In genomic region chr11:256952-257737, GRCh38 we compare ENCODE assay signal across 26 cellular contexts. TPM values are rescaled to one million over a fixed set of nuclear protein-coding genes. Genes with fewer than 3 reads are reported as not detected.
A peak's percentile ranks its signal among the peaks of the same experiment; 100 is the strongest.
DNase-seq lines count a peak whose midpoint lies in the region; ATAC-seq, FAIRE-seq and TF ChIP-seq lines count a peak whose summit lies in the region.
"Had no signal": no experiment of that assay in that cellular context is flagged by ENCODE, and none has a peak within 500 bp of the region (broad histone marks: within the 10 kb centered on the region; RNA-seq: fewer than 3 reads in every experiment).

No MANE protein-coding gene starts in this region.

- peaks cover 30% of the 10 kb centered on the region for H3K36me3 Mint-ChIP-seq in stimulated activated memory B cell treated with anti-CD40 and anti-IgM and Interleukin-4, amounts not matched to agents 10 μg/mL and 1 μg/mL and 100 μg/mL, for 72 hours
- peaks cover 7% of the 10 kb centered on the region for H3K36me3 Mint-ChIP-seq in natural killer cell
- peaks cover 9% of the 10 kb centered on the region for H3K36me3 Mint-ChIP-seq in activated naive CD4-positive, alpha-beta T cell treated with anti-CD3 and anti-CD28 coated beads for 36 hours (ENCODE audit: low read depth)

- no peaks in the 10 kb centered on the region for H3K79me2 ChIP-seq in GM12878 (ENCODE audit: control insufficient read depth, insufficient read depth, low read length)

- POLR2A ChIA-PET in GM12878 (lab: Charles Lee): interaction anchor here (0.5 to 1.3 kb wide), 5 partner anchors 9 to 518 kb away, joined by 3 read pairs; no protein-coding TSS in a partner anchor

- no peak for TF ChIP-seq POLR2A in GM12878 (IDR thresholded peaks at IDR 0.05; ENCODE audit: low read depth, low read length)

- H3K9me3 ChIP-seq in GM12878 (replicated peaks; ENCODE audit: control insufficient read depth, insufficient read depth, low read length): peaks cover 2% of the 10 kb centered on the region; the same call in 2 of the 3 replicates
- H3K9me3 ChIP-seq: left lung had no signal

- peak overlapping the region; percentile 14 for H3K4me3 Mint-ChIP-seq in stimulated activated memory B cell treated with anti-CD40 and anti-IgM and Interleukin-4, amounts not matched to agents 10 μg/mL and 1 μg/mL and 100 μg/mL, for 72 hours
- no peak overlapping the region for H3K4me3 Mint-ChIP-seq in natural killer cell
- no peak overlapping the region for H3K4me3 Mint-ChIP-seq in activated naive CD4-positive, alpha-beta T cell treated with anti-CD3 and anti-CD28 coated beads for 36 hours
- H3K4me3 Mint-ChIP-seq: activated CD4-positive, alpha-beta T cell treated with anti-CD3 and anti-CD28 coated beads for 36 hours; activated naive CD8-positive, alpha-beta T cell treated with anti-CD3 and anti-CD28 coated beads for 36 hours; neural crest cell; stimulated activated naive CD8-positive, alpha-beta T cell treated with anti-CD3 and anti-CD28 coated beads, Interleukin-15, amount 100 ng/mL, for 72 hours had no signal

- DNase-seq in SIG-M5 treated with dmso at 0.1 percent for 504 hours (lab: John Stamatoyannopoulos, UW; ENCODE audit: unreplicated experiment): peak; percentile 30
- no peak for DNase-seq in SIG-M5 (lab: John Stamatoyannopoulos, UW)
- peak; percentile 30 for DNase-seq in NAMALWA (ENCODE audit: low spot score)
- no peak for DNase-seq in GM12878 (ENCODE audit: low read depth, low spot score)
- DNase-seq in activated CD4-positive, alpha-beta T cell treated with anti-CD3 and anti-CD28 coated beads for 4 hours: no peak
- no peak for DNase-seq in natural killer cell
- DNase-seq in activated naive CD4-positive, alpha-beta T cell treated with anti-CD3 and anti-CD28 coated beads for 36 hours: no peak
- DNase-seq: activated CD4-positive, alpha-beta T cell treated with anti-CD3 and anti-CD28 coated beads for 36 hours; activated naive CD8-positive, alpha-beta T cell treated with anti-CD3 and anti-CD28 coated beads for 36 hours; CD8-positive, alpha-beta memory T cell; DMS153; GOT3; heart right ventricle; left lung; NCI-H1436; NCI-H510A; small intestine; stimulated activated CD4-positive, alpha-beta T cell treated with anti-CD3 and anti-CD28 coated beads, Interleukin-4, amount 100 ng/mL, for 1 hour; stimulated activated naive CD8-positive, alpha-beta T cell treated with anti-CD3 and anti-CD28 coated beads, Interleukin-15, amount 100 ng/mL, for 72 hours; trophoblast cell had no signal

- H3K9me3 Mint-ChIP-seq in stimulated activated memory B cell treated with anti-CD40 and anti-IgM and Interleukin-4, amounts not matched to agents 10 μg/mL and 1 μg/mL and 100 μg/mL, for 72 hours: peaks cover 15% of the 10 kb centered on the region
- H3K9me3 Mint-ChIP-seq in natural killer cell: no peaks in the 10 kb centered on the region
- H3K9me3 Mint-ChIP-seq in activated naive CD4-positive, alpha-beta T cell treated with anti-CD3 and anti-CD28 coated beads for 36 hours: no peaks in the 10 kb centered on the region
- H3K9me3 Mint-ChIP-seq: activated naive CD8-positive, alpha-beta T cell treated with anti-CD3 and anti-CD28 coated beads for 36 hours; CD8-positive, alpha-beta memory T cell; stimulated activated naive CD8-positive, alpha-beta T cell treated with anti-CD3 and anti-CD28 coated beads, Interleukin-15, amount 100 ng/mL, for 72 hours had no signal

- CTCF ChIA-PET in GM12878 (lab: Yijun Ruan, JAX): interaction anchor here (0.7 to 1.8 kb wide), 6 partner anchors 9 to 53 kb away, joined by 3 to 6 read pairs (median 4); partner anchors contain the start of genes BET1L, PSMD13, RIC8A and SIRT3
- CTCF ChIA-PET in activated naive CD4-positive, alpha-beta T cell treated with anti-CD3 and anti-CD28 coated beads for 36 hours (lab: Charles Lee): no interaction called here

- TF ChIP-seq EP300 in GM12878 (IDR thresholded peaks at IDR 0.05; ENCODE audit: borderline replicate concordance in 1 of 2, control insufficient read depth in 1 of 2, low read depth in 2 of 2, low read length in 2 of 2): 0 out of 4 replicates have a peak, but pooled peaks have one; percentile 25 to 32

- in situ Hi-C loops in GM12878 (cut with MboI): no loop called here

- no peaks in the 10 kb centered on the region for H3K27me3 ChIP-seq in GM12878 (replicated peaks in 1 of 2; ENCODE audit: control insufficient read depth in 2 of 2, insufficient read depth in 2 of 2, low read length in 1 of 2)
- H3K27me3 ChIP-seq: left lung had no signal

- SMC1A ChIA-PET in GM12878 (lab: Charles Lee; ENCODE audit: uncharacterized antibody, unreplicated experiment): interaction anchor here (1.0 to 1.1 kb wide), 3 partner anchors 10 to 105 kb away, joined by 3 to 4 read pairs (median 3); no protein-coding TSS in a partner anchor

- H3K4me3 ChIP-seq in GM12878: no peak overlapping the region
- H3K4me3 ChIP-seq: heart right ventricle, left lung had no signal

- H3K4me2 ChIP-seq in GM12878 (ENCODE audit: control insufficient read depth, insufficient read depth): peak overlapping the region; percentile 54

- ATAC-seq in GM12878 (peak; percentile 78), natural killer cell (no peak)
- peak; percentile 91 for ATAC-seq in stimulated activated memory B cell treated with anti-CD40 and anti-IgM and Interleukin-4, amounts not matched to agents 10 μg/mL and 1 μg/mL and 100 μg/mL, for 72 hours
- ATAC-seq: activated CD4-positive, alpha-beta T cell treated with anti-CD3 and anti-CD28 coated beads for 36 hours; left lung; stimulated activated naive CD8-positive, alpha-beta T cell treated with anti-CD3 and anti-CD28 coated beads, Interleukin-15, amount 100 ng/mL, for 72 hours had no signal

- FAIRE-seq in GM12878 (lab: Jason Lieb, UNC): peak; percentile 18
- FAIRE-seq: small intestine had no signal

- H3K9ac ChIP-seq in GM12878 (ENCODE audit: control insufficient read depth, insufficient read depth, low read length): no peak overlapping the region

- intact Hi-C loops in GM12878 (cut with micrococcal nuclease; ENCODE audit: unreplicated experiment): no loop called here
- intact Hi-C loops in natural killer cell (cut with micrococcal nuclease): no loop called here
- intact Hi-C loops in activated naive CD4-positive, alpha-beta T cell treated with anti-CD3 and anti-CD28 coated beads for 36 hours (cut with micrococcal nuclease): no loop called here

- no peaks in the 10 kb centered on the region for H4K20me1 ChIP-seq in GM12878 (ENCODE audit: control insufficient read depth, insufficient read depth)

- H3K27ac ChIP-seq in GM12878 (ENCODE audit: control insufficient read depth, insufficient read depth): 0 out of 2 replicates have a peak overlapping the region, but pooled peaks have one; percentile 12
- H3K27ac ChIP-seq: 22Rv1, epithelial cell of prostate, heart right ventricle, left lung had no signal

- H3K36me3 ChIP-seq in GM12878 (ENCODE audit: control insufficient read depth in 2 of 2, insufficient read depth in 2 of 2, low read length in 1 of 2): peaks cover 0 to 10% of the 10 kb centered on the region in 2 experiments; a peak in 3 of 4 replicates

- RAD21 ChIA-PET in GM12878 (lab: Charles Lee; ENCODE audit: unreplicated experiment): interaction anchor here (0.7 to 1.3 kb wide), 3 partner anchors 8 to 73 kb away, joined by 3 to 4 read pairs (median 3); no protein-coding TSS in a partner anchor

- BruUV-seq in GM12878 (replicated peaks; lab: Mats Ljungman, UMichigan): no TSS peak

- H2AFZ ChIP-seq in GM12878 (ENCODE audit: control insufficient read depth, low read depth, low read length): peak overlapping the region; percentile 10; the same call in 1 of the 2 replicates

- no peak for TF ChIP-seq CTCF in GM12878 (IDR thresholded peaks at IDR 0.05 in 2 of 3, conservative IDR thresholded peaks at IDR 0.05 in 1 of 3; ENCODE audit: control insufficient read depth in 2 of 3, extremely low read depth in 1 of 3, insufficient read depth in 1 of 3, low read depth in 3 of 3, low read length in 3 of 3)
- TF ChIP-seq CTCF in natural killer cell (IDR thresholded peaks at IDR 0.05): no peak

- no peaks in the 10 kb centered on the region for H3K27me3 Mint-ChIP-seq in stimulated activated memory B cell treated with anti-CD40 and anti-IgM and Interleukin-4, amounts not matched to agents 10 μg/mL and 1 μg/mL and 100 μg/mL, for 72 hours
- peaks cover 0 to 3% of the 10 kb centered on the region in 2 donors for H3K27me3 Mint-ChIP-seq in natural killer cell (ENCODE audit: low read depth in 2 of 2)
- no peaks in the 10 kb centered on the region for H3K27me3 Mint-ChIP-seq in activated naive CD4-positive, alpha-beta T cell treated with anti-CD3 and anti-CD28 coated beads for 36 hours (ENCODE audit: low read depth)
- H3K27me3 Mint-ChIP-seq: activated CD4-positive, alpha-beta T cell treated with anti-CD3 and anti-CD28 coated beads for 36 hours; activated naive CD8-positive, alpha-beta T cell treated with anti-CD3 and anti-CD28 coated beads for 36 hours; CD8-positive, alpha-beta memory T cell; stimulated activated naive CD8-positive, alpha-beta T cell treated with anti-CD3 and anti-CD28 coated beads, Interleukin-15, amount 100 ng/mL, for 72 hours had no signal

- 29% methylated on average over 13 of the region's 14 CpGs for WGBS in GM12878 (ENCODE audit: insufficient coverage, insufficient replicate concordance, low lambda C conversion rate, missing lambda C conversion rate)

- H3K4me1 ChIP-seq in GM12878 (ENCODE audit: control insufficient read depth, insufficient read depth, low read length): peaks cover 13% of the 10 kb centered on the region
- H3K4me1 ChIP-seq: heart right ventricle, left lung had no signal

- peaks cover 41% of the 10 kb centered on the region for H3K4me1 Mint-ChIP-seq in stimulated activated memory B cell treated with anti-CD40 and anti-IgM and Interleukin-4, amounts not matched to agents 10 μg/mL and 1 μg/mL and 100 μg/mL, for 72 hours
- no peaks in the 10 kb centered on the region for H3K4me1 Mint-ChIP-seq in natural killer cell
- no peaks in the 10 kb centered on the region for H3K4me1 Mint-ChIP-seq in activated naive CD4-positive, alpha-beta T cell treated with anti-CD3 and anti-CD28 coated beads for 36 hours (ENCODE audit: low read depth)
- H3K4me1 Mint-ChIP-seq: activated CD4-positive, alpha-beta T cell treated with anti-CD3 and anti-CD28 coated beads for 36 hours; activated naive CD8-positive, alpha-beta T cell treated with anti-CD3 and anti-CD28 coated beads for 36 hours; CD8-positive, alpha-beta memory T cell; neural crest cell; stimulated activated naive CD8-positive, alpha-beta T cell treated with anti-CD3 and anti-CD28 coated beads, Interleukin-15, amount 100 ng/mL, for 72 hours had no signal

- TF ChIP-seq RAD21 in GM12878 (IDR thresholded peaks at IDR 0.05; ENCODE audit: insufficient read depth, low read depth, low read length): no peak

- peak overlapping the region; percentile 84 for H3K27ac Mint-ChIP-seq in stimulated activated memory B cell treated with anti-CD40 and anti-IgM and Interleukin-4, amounts not matched to agents 10 μg/mL and 1 μg/mL and 100 μg/mL, for 72 hours
- no peak overlapping the region for H3K27ac Mint-ChIP-seq in natural killer cell
- no peak overlapping the region for H3K27ac Mint-ChIP-seq in activated naive CD4-positive, alpha-beta T cell treated with anti-CD3 and anti-CD28 coated beads for 36 hours
- H3K27ac Mint-ChIP-seq: activated CD4-positive, alpha-beta T cell treated with anti-CD3 and anti-CD28 coated beads for 36 hours; activated naive CD8-positive, alpha-beta T cell treated with anti-CD3 and anti-CD28 coated beads for 36 hours; stimulated activated naive CD8-positive, alpha-beta T cell treated with anti-CD3 and anti-CD28 coated beads, Interleukin-15, amount 100 ng/mL, for 72 hours had no signal

RNA-seq across cellular contexts. Expression of gene PSMD13, which starts 20.4 kb away (rescaled TPM):
- total RNA-seq in GM12878 (2013; cell fraction: nucleolus; rRNA removed): 72.9 and 74.9 TPM in 2 replicates
- total RNA-seq in GM12878 (2014; rRNA removed): 173 and 184 TPM in 2 replicates
- total RNA-seq in GM12878 (2014; rRNA removed; fragmentation: Illumina TruSeq; extraction: Trizol): 131 and 141 TPM in 2 replicates
- total RNA-seq in GM12878 (2021): 160 and 163 TPM in 2 replicates
- 82.9 TPM for polyA plus RNA-seq in GM12878 (2011; ENCODE audit: low read depth)
- polyA plus RNA-seq in GM12878 (2011; rRNA removed): 159 and 169 TPM in 2 replicates
- polyA plus RNA-seq in GM12878 (2011; cell fraction: cytosol; rRNA removed): 181 and 204 TPM in 2 replicates
- 151 and 175 TPM in 2 replicates for polyA plus RNA-seq in GM12878 (2011; cell fraction: nucleus; rRNA removed)
- polyA plus RNA-seq in GM12878 (2012): 108 and 124 TPM in 2 replicates
- 164 and 170 TPM in 2 replicates for polyA plus RNA-seq in GM12878 (2014; fragmentation: Illumina TruSeq; extraction: Trizol)
- polyA plus RNA-seq in GM12878 (2014; fragmentation: Nextera tagmentation; extraction: Ambion mirVana): 100 to 1,000 TPM; 198 to 221 TPM
- 169 and 193 TPM in 2 replicates for polyA plus RNA-seq in GM12878 (2014; rRNA removed)
- 100 to 1,000 TPM; 277 to 303 TPM for polyA plus RNA-seq in GM12878 (2016; fragmentation: Nextera tagmentation; extraction: Ambion mirVana)
- 71.0 and 89.0 TPM in 2 replicates for polyA minus RNA-seq in GM12878 (2011; rRNA and poly(A)+ RNA removed)
- 26.2 and 34.4 TPM in 2 replicates for polyA minus RNA-seq in GM12878 (2011; cell fraction: cytosol; rRNA and poly(A)+ RNA removed)
- polyA minus RNA-seq in GM12878 (2011; cell fraction: nucleus; rRNA and poly(A)+ RNA removed): 33.7 and 39.5 TPM in 2 replicates
- 100 to 1,000 TPM in 2 of 3 donors, 10 to 100 TPM in 1; 94.6 to 111 (median 104) TPM for total RNA-seq in natural killer cell
- 100 to 1,000 TPM; 206 to 210 TPM for total RNA-seq in activated naive CD4-positive, alpha-beta T cell treated with anti-CD3 and anti-CD28 coated beads for 36 hours

RNA-seq across cellular contexts. Expression of gene SIRT3, which starts 21.0 kb away (rescaled TPM):
- total RNA-seq in GM12878 (2013; cell fraction: nucleolus; rRNA removed): 26.5 and 33.8 TPM in 2 replicates
- total RNA-seq in GM12878 (2014; rRNA removed): 12.4 and 13.3 TPM in 2 replicates
- total RNA-seq in GM12878 (2014; rRNA removed; fragmentation: Illumina TruSeq; extraction: Trizol): 7.1 and 8.5 TPM in 2 replicates
- total RNA-seq in GM12878 (2021): 12.9 and 15.1 TPM in 2 replicates
- polyA plus RNA-seq in GM12878 (2011; ENCODE audit: low read depth): 11.2 TPM
- polyA plus RNA-seq in GM12878 (2011; rRNA removed): 15.8 and 18.8 TPM in 2 replicates
- 26.1 and 26.7 TPM in 2 replicates for polyA plus RNA-seq in GM12878 (2011; cell fraction: cytosol; rRNA removed)
- 44.2 and 52.4 TPM in 2 replicates for polyA plus RNA-seq in GM12878 (2011; cell fraction: nucleus; rRNA removed)
- polyA plus RNA-seq in GM12878 (2012): 21.5 and 28.2 TPM in 2 replicates
- polyA plus RNA-seq in GM12878 (2014; fragmentation: Illumina TruSeq; extraction: Trizol): 11.8 and 19.4 TPM in 2 replicates
- polyA plus RNA-seq in GM12878 (2014; fragmentation: Nextera tagmentation; extraction: Ambion mirVana): 1 to 10 TPM in 1 of 2 experiments, under 1 TPM in 1; 0.90 to 2.8 TPM
- polyA plus RNA-seq in GM12878 (2014; rRNA removed): 22.6 and 23.2 TPM in 2 replicates
- 10 to 100 TPM; 11.4 to 12.9 TPM for polyA plus RNA-seq in GM12878 (2016; fragmentation: Nextera tagmentation; extraction: Ambion mirVana)
- 6.3 and 21.2 TPM in 2 replicates for polyA minus RNA-seq in GM12878 (2011; rRNA and poly(A)+ RNA removed)
- polyA minus RNA-seq in GM12878 (2011; cell fraction: cytosol; rRNA and poly(A)+ RNA removed): 2.8 and 5.7 TPM in 2 replicates
- 10.2 and 16.3 TPM in 2 replicates for polyA minus RNA-seq in GM12878 (2011; cell fraction: nucleus; rRNA and poly(A)+ RNA removed)
- 10 to 100 TPM; 20.1 to 24.2 (median 21.2) TPM for total RNA-seq in natural killer cell
- total RNA-seq in activated naive CD4-positive, alpha-beta T cell treated with anti-CD3 and anti-CD28 coated beads for 36 hours: 10 to 100 TPM; 16.1 to 20.1 TPM

RNA-seq across cellular contexts. Expression of gene NLRP6, which starts 21.1 kb away (rescaled TPM):
- total RNA-seq in GM12878 (2013; cell fraction: nucleolus; rRNA removed): 1.3 and 2.2 TPM in 2 replicates
- 0.11 TPM in 1 of 2 replicates, not detected in the other for total RNA-seq in GM12878 (2014; rRNA removed)
- total RNA-seq in GM12878 (2014; rRNA removed; fragmentation: Illumina TruSeq; extraction: Trizol): not detected in 2 replicates
- total RNA-seq in GM12878 (2021): 0.11 TPM in 1 of 2 replicates, not detected in the other
- not detected for polyA plus RNA-seq in GM12878 (2011; ENCODE audit: low read depth)
- 0.03 TPM in 1 of 2 replicates, not detected in the other for polyA plus RNA-seq in GM12878 (2011; rRNA removed)
- polyA plus RNA-seq in GM12878 (2011; cell fraction: cytosol; rRNA removed): 0.09 and 0.13 TPM in 2 replicates
- polyA plus RNA-seq in GM12878 (2011; cell fraction: nucleus; rRNA removed): 0.28 and 0.45 TPM in 2 replicates
- 0.07 and 0.10 TPM in 2 replicates for polyA plus RNA-seq in GM12878 (2012)
- polyA plus RNA-seq in GM12878 (2014; fragmentation: Illumina TruSeq; extraction: Trizol): not detected in 2 replicates
- not detected for polyA plus RNA-seq in GM12878 (2014; fragmentation: Nextera tagmentation; extraction: Ambion mirVana)
- not detected in 2 replicates for polyA plus RNA-seq in GM12878 (2014; rRNA removed)
- not detected for polyA plus RNA-seq in GM12878 (2016; fragmentation: Nextera tagmentation; extraction: Ambion mirVana)
- polyA minus RNA-seq in GM12878 (2011; rRNA and poly(A)+ RNA removed): 0.10 TPM in 1 of 2 replicates, not detected in the other
- polyA minus RNA-seq in GM12878 (2011; cell fraction: cytosol; rRNA and poly(A)+ RNA removed): not detected in 2 replicates
- polyA minus RNA-seq in GM12878 (2011; cell fraction: nucleus; rRNA and poly(A)+ RNA removed): 0.24 and 0.57 TPM in 2 replicates
- total RNA-seq in natural killer cell: 1 to 10 TPM; 1.7 to 3.0 (median 2.3) TPM
- total RNA-seq in activated naive CD4-positive, alpha-beta T cell treated with anti-CD3 and anti-CD28 coated beads for 36 hours: 1 to 10 TPM; 1.2 to 1.5 TPM
- total RNA-seq: fibroblast of villous mesenchyme, neural crest cell had no signal

RNA-seq across cellular contexts. Expression of gene PGGHG, which starts 31.8 kb away (rescaled TPM):
- 80.7 and 93.8 TPM in 2 replicates for total RNA-seq in GM12878 (2013; cell fraction: nucleolus; rRNA removed)
- 3.5 and 3.9 TPM in 2 replicates for total RNA-seq in GM12878 (2014; rRNA removed)
- total RNA-seq in GM12878 (2014; rRNA removed; fragmentation: Illumina TruSeq; extraction: Trizol): 1.3 and 1.9 TPM in 2 replicates
- total RNA-seq in GM12878 (2021): 7.3 and 8.2 TPM in 2 replicates
- polyA plus RNA-seq in GM12878 (2011; ENCODE audit: low read depth): 13.0 TPM
- 1.7 and 2.9 TPM in 2 replicates for polyA plus RNA-seq in GM12878 (2011; rRNA removed)
- 2.1 and 4.4 TPM in 2 replicates for polyA plus RNA-seq in GM12878 (2011; cell fraction: cytosol; rRNA removed)
- polyA plus RNA-seq in GM12878 (2011; cell fraction: nucleus; rRNA removed): 82.4 and 97.9 TPM in 2 replicates
- polyA plus RNA-seq in GM12878 (2012): 34.6 and 36.7 TPM in 2 replicates
- polyA plus RNA-seq in GM12878 (2014; fragmentation: Illumina TruSeq; extraction: Trizol): 0.17 and 1.5 TPM in 2 replicates
- under 1 TPM; 0.10 to 0.27 TPM for polyA plus RNA-seq in GM12878 (2014; fragmentation: Nextera tagmentation; extraction: Ambion mirVana)
- 7.9 and 8.3 TPM in 2 replicates for polyA plus RNA-seq in GM12878 (2014; rRNA removed)
- 1 to 10 TPM; 1.0 to 1.7 TPM for polyA plus RNA-seq in GM12878 (2016; fragmentation: Nextera tagmentation; extraction: Ambion mirVana)
- polyA minus RNA-seq in GM12878 (2011; rRNA and poly(A)+ RNA removed): 0.80 and 2.4 TPM in 2 replicates
- 0.80 and 1.1 TPM in 2 replicates for polyA minus RNA-seq in GM12878 (2011; cell fraction: cytosol; rRNA and poly(A)+ RNA removed)
- polyA minus RNA-seq in GM12878 (2011; cell fraction: nucleus; rRNA and poly(A)+ RNA removed): 7.3 and 13.1 TPM in 2 replicates
- 100 to 1,000 TPM; 130 to 237 (median 153) TPM for total RNA-seq in natural killer cell
- 100 to 1,000 TPM in 1 of 2 experiments, 10 to 100 TPM in 1; 99.6 to 101 TPM for total RNA-seq in activated naive CD4-positive, alpha-beta T cell treated with anti-CD3 and anti-CD28 coated beads for 36 hours

RNA-seq across cellular contexts. Expression of gene IFITM5, which starts 42.2 kb away (rescaled TPM):
- total RNA-seq in GM12878 (2013; cell fraction: nucleolus; rRNA removed): not detected in 2 replicates
- total RNA-seq in GM12878 (2014; rRNA removed) (not detected in 2 replicates), GM12878 (2014; rRNA removed; fragmentation: Illumina TruSeq; extraction: Trizol) (not detected in 2 replicates), GM12878 (2021) (not detected in 2 replicates), natural killer cell (not detected)
- not detected for polyA plus RNA-seq in GM12878 (2011; ENCODE audit: low read depth)
- polyA plus RNA-seq in GM12878 (2011; rRNA removed) (not detected in 2 replicates), GM12878 (2014; fragmentation: Illumina TruSeq; extraction: Trizol) (not detected in 2 replicates), GM12878 (2014; fragmentation: Nextera tagmentation; extraction: Ambion mirVana) (not detected), GM12878 (2014; rRNA removed) (not detected in 2 replicates), GM12878 (2016; fragmentation: Nextera tagmentation; extraction: Ambion mirVana) (not detected)
- not detected in 2 replicates for polyA plus RNA-seq in GM12878 (2011; cell fraction: cytosol; rRNA removed)
- polyA plus RNA-seq in GM12878 (2011; cell fraction: nucleus; rRNA removed): not detected in 2 replicates
- not detected in 2 replicates for polyA plus RNA-seq in GM12878 (2012)
- polyA minus RNA-seq in GM12878 (2011; rRNA and poly(A)+ RNA removed): not detected in 2 replicates
- not detected in 2 replicates for polyA minus RNA-seq in GM12878 (2011; cell fraction: cytosol; rRNA and poly(A)+ RNA removed)
- not detected in 2 replicates for polyA minus RNA-seq in GM12878 (2011; cell fraction: nucleus; rRNA and poly(A)+ RNA removed)
- not detected for total RNA-seq in activated naive CD4-positive, alpha-beta T cell treated with anti-CD3 and anti-CD28 coated beads for 36 hours
- total RNA-seq: activated CD4-positive, alpha-beta T cell treated with anti-CD3 and anti-CD28 coated beads for 36 hours; activated naive CD8-positive, alpha-beta T cell treated with anti-CD3 and anti-CD28 coated beads for 36 hours; CD8-positive, alpha-beta memory T cell; fibroblast of villous mesenchyme; heart right ventricle; left lung; mononuclear cell; neural crest cell had no signal
- polyA plus RNA-seq: CD8-positive, alpha-beta memory T cell; heart right ventricle; small intestine had no signal

Comparison
In these comparisons a context has a peak if more than half of its experiments do, and no peak if none do; other contexts are left out.
1. DNase-seq: peak in SIG-M5 treated with dmso at 0.1 percent for 504 hours (single experiment) and NAMALWA (single experiment); none in SIG-M5 (single experiment), GM12878 (single experiment), activated CD4-positive, alpha-beta T cell treated with anti-CD3 and anti-CD28 coated beads for 4 hours (0 of 2), natural killer cell (single experiment) and activated naive CD4-positive, alpha-beta T cell treated with anti-CD3 and anti-CD28 coated beads for 36 hours (single experiment).
2. ATAC-seq: peak in GM12878 (single experiment) and stimulated activated memory B cell treated with anti-CD40 and anti-IgM and Interleukin-4, amounts not matched to agents 10 μg/mL and 1 μg/mL and 100 μg/mL, for 72 hours (single experiment); none in natural killer cell (0 of 3).